Comparison of ENCODE assay signal across 1 cellular context in genomic region chr10:74153123-74153522, GRCh38.
A peak's percentile ranks its signal among the peaks of the same experiment; 100 is the strongest.
TF ChIP-seq lines count a peak whose summit lies in the region.

No MANE protein-coding gene starts in this region.

TF ChIP-seq in K562, 482 proteins besides CTCF, POLR2A, EP300 and RAD21 (continues in another document):
- TF ChIP-seq MTA2 (IDR thresholded peaks at IDR 0.05; ENCODE audit: low read depth), result no peak
- TF ChIP-seq IRF1 (CRISPR knock-in tag; IDR thresholded peaks at IDR 0.05; ENCODE audit: borderline replicate concordance), result no peak
- TF ChIP-seq, protein P1, sequence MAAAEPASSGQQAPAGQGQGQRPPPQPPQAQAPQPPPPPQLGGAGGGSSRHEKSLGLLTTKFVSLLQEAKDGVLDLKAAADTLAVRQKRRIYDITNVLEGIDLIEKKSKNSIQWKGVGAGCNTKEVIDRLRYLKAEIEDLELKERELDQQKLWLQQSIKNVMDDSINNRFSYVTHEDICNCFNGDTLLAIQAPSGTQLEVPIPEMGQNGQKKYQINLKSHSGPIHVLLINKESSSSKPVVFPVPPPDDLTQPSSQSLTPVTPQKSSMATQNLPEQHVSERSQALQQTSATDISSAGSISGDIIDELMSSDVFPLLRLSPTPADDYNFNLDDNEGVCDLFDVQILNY (CRISPR knock-in tag; IDR thresholded peaks at IDR 0.05), result no peak
- TF ChIP-seq RBM34 (IDR thresholded peaks at IDR 0.05; ENCODE audit: borderline replicate concordance, insufficient read depth, low read length), result no peak
- TF ChIP-seq CREM (IDR thresholded peaks at IDR 0.05; ENCODE audit: low read depth), result peak; percentile 77
- no peak for TF ChIP-seq TAF9B (IDR thresholded peaks at IDR 0.05; ENCODE audit: partially characterized antibody)
- TF ChIP-seq, protein P2, sequence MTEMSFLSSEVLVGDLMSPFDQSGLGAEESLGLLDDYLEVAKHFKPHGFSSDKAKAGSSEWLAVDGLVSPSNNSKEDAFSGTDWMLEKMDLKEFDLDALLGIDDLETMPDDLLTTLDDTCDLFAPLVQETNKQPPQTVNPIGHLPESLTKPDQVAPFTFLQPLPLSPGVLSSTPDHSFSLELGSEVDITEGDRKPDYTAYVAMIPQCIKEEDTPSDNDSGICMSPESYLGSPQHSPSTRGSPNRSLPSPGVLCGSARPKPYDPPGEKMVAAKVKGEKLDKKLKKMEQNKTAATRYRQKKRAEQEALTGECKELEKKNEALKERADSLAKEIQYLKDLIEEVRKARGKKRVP (CRISPR knock-in tag; IDR thresholded peaks at IDR 0.05), result no peak
- no peak for TF ChIP-seq TBL1XR1 (IDR thresholded peaks at IDR 0.05; ENCODE audit: low read length in 2 of 2)
- peak; percentile 72 for TF ChIP-seq LCOR (CRISPR knock-in tag; IDR thresholded peaks at IDR 0.05)
- TF ChIP-seq CCAR2 (IDR thresholded peaks at IDR 0.05; ENCODE audit: low read depth, low read length), result no peak
- no peak for TF ChIP-seq SMARCE1 (IDR thresholded peaks at IDR 0.05)
- no peak for TF ChIP-seq ZNF436 (CRISPR knock-in tag; IDR thresholded peaks at IDR 0.05)
- TF ChIP-seq EP400 (IDR thresholded peaks at IDR 0.05), result no peak
- TF ChIP-seq RB1 (IDR thresholded peaks at IDR 0.05; ENCODE audit: low read depth), result no peak
- no peak for TF ChIP-seq ZNF583 (CRISPR knock-in tag; IDR thresholded peaks at IDR 0.05)
- no peak for TF ChIP-seq ZBED1 (IDR thresholded peaks at IDR 0.05)
- no peak for TF ChIP-seq HSF4 (CRISPR knock-in tag; IDR thresholded peaks at IDR 0.05; ENCODE audit: borderline replicate concordance)
- TF ChIP-seq, protein P3, sequence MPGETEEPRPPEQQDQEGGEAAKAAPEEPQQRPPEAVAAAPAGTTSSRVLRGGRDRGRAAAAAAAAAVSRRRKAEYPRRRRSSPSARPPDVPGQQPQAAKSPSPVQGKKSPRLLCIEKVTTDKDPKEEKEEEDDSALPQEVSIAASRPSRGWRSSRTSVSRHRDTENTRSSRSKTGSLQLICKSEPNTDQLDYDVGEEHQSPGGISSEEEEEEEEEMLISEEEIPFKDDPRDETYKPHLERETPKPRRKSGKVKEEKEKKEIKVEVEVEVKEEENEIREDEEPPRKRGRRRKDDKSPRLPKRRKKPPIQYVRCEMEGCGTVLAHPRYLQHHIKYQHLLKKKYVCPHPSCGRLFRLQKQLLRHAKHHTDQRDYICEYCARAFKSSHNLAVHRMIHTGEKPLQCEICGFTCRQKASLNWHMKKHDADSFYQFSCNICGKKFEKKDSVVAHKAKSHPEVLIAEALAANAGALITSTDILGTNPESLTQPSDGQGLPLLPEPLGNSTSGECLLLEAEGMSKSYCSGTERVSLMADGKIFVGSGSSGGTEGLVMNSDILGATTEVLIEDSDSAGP (CRISPR knock-in tag; IDR thresholded peaks at IDR 0.05), result no peak
- no peak for TF ChIP-seq POLR3A (IDR thresholded peaks at IDR 0.05; ENCODE audit: borderline replicate concordance, extremely low read depth, insufficient read depth, insufficient read length)
- TF ChIP-seq ELF4 (CRISPR knock-in tag; IDR thresholded peaks at IDR 0.05), result no peak
- no peak for TF ChIP-seq BCL6 (CRISPR knock-in tag; IDR thresholded peaks at IDR 0.05)
- no peak for TF ChIP-seq BRCA1 (IDR thresholded peaks at IDR 0.05)
- no peak for TF ChIP-seq BRCA1 (CRISPR knock-in tag; IDR thresholded peaks at IDR 0.05)
- TF ChIP-seq, protein P4, sequence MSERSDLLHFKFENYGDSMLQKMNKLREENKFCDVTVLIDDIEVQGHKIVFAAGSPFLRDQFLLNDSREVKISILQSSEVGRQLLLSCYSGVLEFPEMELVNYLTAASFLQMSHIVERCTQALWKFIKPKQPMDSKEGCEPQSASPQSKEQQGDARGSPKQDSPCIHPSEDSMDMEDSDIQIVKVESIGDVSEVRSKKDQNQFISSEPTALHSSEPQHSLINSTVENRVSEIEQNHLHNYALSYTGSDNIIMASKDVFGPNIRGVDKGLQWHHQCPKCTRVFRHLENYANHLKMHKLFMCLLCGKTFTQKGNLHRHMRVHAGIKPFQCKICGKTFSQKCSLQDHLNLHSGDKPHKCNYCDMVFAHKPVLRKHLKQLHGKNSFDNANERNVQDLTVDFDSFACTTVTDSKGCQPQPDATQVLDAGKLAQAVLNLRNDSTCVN (CRISPR knock-in tag; IDR thresholded peaks at IDR 0.05), result no peak
- no peak for TF ChIP-seq TAF7 (tag; IDR thresholded peaks at IDR 0.05)
- no peak for TF ChIP-seq ZNF644 (tag; IDR thresholded peaks at IDR 0.05; ENCODE audit: low read depth)
- TF ChIP-seq POLR2B (IDR thresholded peaks at IDR 0.05; ENCODE audit: low read depth, partially characterized antibody), result no peak
- TF ChIP-seq ZNF444 (CRISPR knock-in tag; IDR thresholded peaks at IDR 0.05), result no peak
- TF ChIP-seq SRSF1 (IDR thresholded peaks at IDR 0.05; ENCODE audit: low read depth, low read length), result no peak
- TF ChIP-seq XRCC5 (IDR thresholded peaks at IDR 0.05; ENCODE audit: low read depth, low read length), result 0 out of 2 replicates have a peak, but pooled peaks have one; percentile 28
- TF ChIP-seq TSC22D4 (tag; IDR thresholded peaks at IDR 0.05), result no peak
- no peak for TF ChIP-seq ZNF217 (CRISPR knock-in tag; IDR thresholded peaks at IDR 0.05)
- no peak for TF ChIP-seq SMARCB1 (IDR thresholded peaks at IDR 0.05; ENCODE audit: insufficient read length, low read depth)
- TF ChIP-seq DIDO1 (tag; IDR thresholded peaks at IDR 0.05; ENCODE audit: low read depth), result no peak
- no peak for TF ChIP-seq SAFB (IDR thresholded peaks at IDR 0.05; ENCODE audit: borderline replicate concordance, low read depth, low read length)
- peak; percentile 51; the same call in 1 of the 2 replicates for TF ChIP-seq MEF2D (tag; conservative IDR thresholded peaks at IDR 0.05; ENCODE audit: low read depth)
- TF ChIP-seq TGIF2 (CRISPR knock-in tag; IDR thresholded peaks at IDR 0.05), result no peak
- no peak for TF ChIP-seq STAG1 (CRISPR knock-in tag; IDR thresholded peaks at IDR 0.05; ENCODE audit: borderline replicate concordance)
- 0 out of 2 replicates have a peak, but pooled peaks have one; percentile 29 for TF ChIP-seq CREB1 (IDR thresholded peaks at IDR 0.05)
- TF ChIP-seq CREB1 (CRISPR knock-in tag; IDR thresholded peaks at IDR 0.05), result no peak
- TF ChIP-seq, protein P5, sequence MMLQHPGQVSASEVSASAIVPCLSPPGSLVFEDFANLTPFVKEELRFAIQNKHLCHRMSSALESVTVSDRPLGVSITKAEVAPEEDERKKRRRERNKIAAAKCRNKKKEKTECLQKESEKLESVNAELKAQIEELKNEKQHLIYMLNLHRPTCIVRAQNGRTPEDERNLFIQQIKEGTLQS (IDR thresholded peaks at IDR 0.05), result no peak
- TF ChIP-seq, protein P5 (CRISPR knock-in tag; conservative IDR thresholded peaks at IDR 0.05), result no peak
- TF ChIP-seq RCOR1 (IDR thresholded peaks at IDR 0.05; ENCODE audit: borderline replicate concordance in 1 of 2, low read depth in 2 of 2, low read length in 2 of 2), result peak in 1 of 2 experiments; percentile 45; a peak in 1 of 4 replicates
- TF ChIP-seq RBM14 (IDR thresholded peaks at IDR 0.05; ENCODE audit: borderline replicate concordance, insufficient read depth, low read depth, low read length), result no peak
- TF ChIP-seq, protein P6, sequence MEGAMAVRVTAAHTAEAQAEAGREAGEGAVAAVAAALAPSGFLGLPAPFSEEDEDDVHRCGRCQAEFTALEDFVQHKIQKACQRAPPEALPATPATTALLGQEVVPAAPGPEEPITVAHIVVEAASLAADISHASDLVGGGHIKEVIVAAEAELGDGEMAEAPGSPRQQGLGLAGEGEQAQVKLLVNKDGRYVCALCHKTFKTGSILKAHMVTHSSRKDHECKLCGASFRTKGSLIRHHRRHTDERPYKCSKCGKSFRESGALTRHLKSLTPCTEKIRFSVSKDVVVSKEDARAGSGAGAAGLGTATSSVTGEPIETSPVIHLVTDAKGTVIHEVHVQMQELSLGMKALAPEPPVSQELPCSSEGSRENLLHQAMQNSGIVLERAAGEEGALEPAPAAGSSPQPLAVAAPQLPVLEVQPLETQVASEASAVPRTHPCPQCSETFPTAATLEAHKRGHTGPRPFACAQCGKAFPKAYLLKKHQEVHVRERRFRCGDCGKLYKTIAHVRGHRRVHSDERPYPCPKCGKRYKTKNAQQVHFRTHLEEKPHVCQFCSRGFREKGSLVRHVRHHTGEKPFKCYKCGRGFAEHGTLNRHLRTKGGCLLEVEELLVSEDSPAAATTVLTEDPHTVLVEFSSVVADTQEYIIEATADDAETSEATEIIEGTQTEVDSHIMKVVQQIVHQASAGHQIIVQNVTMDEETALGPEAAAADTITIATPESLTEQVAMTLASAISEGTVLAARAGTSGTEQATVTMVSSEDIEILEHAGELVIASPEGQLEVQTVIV (CRISPR knock-in tag; IDR thresholded peaks at IDR 0.05; ENCODE audit: borderline replicate concordance), result no peak
- TF ChIP-seq ZNF347 (CRISPR knock-in tag; IDR thresholded peaks at IDR 0.05; ENCODE audit: low read depth), result no peak
- no peak for TF ChIP-seq MXI1 (IDR thresholded peaks at IDR 0.05; ENCODE audit: low read depth, low read length)
- no peak for TF ChIP-seq NR2C2 (CRISPR knock-in tag; IDR thresholded peaks at IDR 0.05)
- no peak for TF ChIP-seq NR2C2 (tag; IDR thresholded peaks at IDR 0.05)
- TF ChIP-seq TCF15 (CRISPR knock-in tag; IDR thresholded peaks at IDR 0.05), result no peak
- TF ChIP-seq PYGO2 (tag; IDR thresholded peaks at IDR 0.05), result no peak
- TF ChIP-seq RFX7 (CRISPR knock-in tag; IDR thresholded peaks at IDR 0.05), result no peak
- no peak for TF ChIP-seq BRF2 (IDR thresholded peaks at IDR 0.05; ENCODE audit: borderline replicate concordance, insufficient read depth, insufficient read length)
- TF ChIP-seq FOXJ3 (CRISPR knock-in tag; IDR thresholded peaks at IDR 0.05), result no peak
- no peak for TF ChIP-seq RBBP5 (IDR thresholded peaks at IDR 0.05; ENCODE audit: borderline replicate concordance, insufficient read depth, low read length, poor library complexity, severe bottlenecking)
- no peak for TF ChIP-seq NFATC3 (IDR thresholded peaks at IDR 0.05)
- no peak for TF ChIP-seq ZNF212 (CRISPR knock-in tag; IDR thresholded peaks at IDR 0.05)
- TF ChIP-seq MEF2A (IDR thresholded peaks at IDR 0.05; ENCODE audit: control insufficient read depth, low read depth, low read length), result peak; percentile 84
- TF ChIP-seq CREB3L1 (IDR thresholded peaks at IDR 0.05; ENCODE audit: borderline replicate concordance, low read depth), result no peak
- no peak for TF ChIP-seq ZNF695 (CRISPR knock-in tag; IDR thresholded peaks at IDR 0.05)
- TF ChIP-seq HNRNPH1 (optimal IDR thresholded peaks at IDR 0.05; ENCODE audit: low read depth, low read length), result no peak
- TF ChIP-seq, protein P7, sequence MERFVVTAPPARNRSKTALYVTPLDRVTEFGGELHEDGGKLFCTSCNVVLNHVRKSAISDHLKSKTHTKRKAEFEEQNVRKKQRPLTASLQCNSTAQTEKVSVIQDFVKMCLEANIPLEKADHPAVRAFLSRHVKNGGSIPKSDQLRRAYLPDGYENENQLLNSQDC (CRISPR knock-in tag; IDR thresholded peaks at IDR 0.05), result no peak
- no peak for TF ChIP-seq ZNF445 (CRISPR knock-in tag; IDR thresholded peaks at IDR 0.05; ENCODE audit: low read depth)
- no peak for TF ChIP-seq NEUROD1 (IDR thresholded peaks at IDR 0.05; ENCODE audit: borderline replicate concordance, low read depth, low read length, partially characterized antibody)
- no peak for TF ChIP-seq U2AF1 (optimal IDR thresholded peaks at IDR 0.05; ENCODE audit: low read depth, low read length)
